17 cellular contexts compared by ENCODE assay signal in the genomic region with DNA sequence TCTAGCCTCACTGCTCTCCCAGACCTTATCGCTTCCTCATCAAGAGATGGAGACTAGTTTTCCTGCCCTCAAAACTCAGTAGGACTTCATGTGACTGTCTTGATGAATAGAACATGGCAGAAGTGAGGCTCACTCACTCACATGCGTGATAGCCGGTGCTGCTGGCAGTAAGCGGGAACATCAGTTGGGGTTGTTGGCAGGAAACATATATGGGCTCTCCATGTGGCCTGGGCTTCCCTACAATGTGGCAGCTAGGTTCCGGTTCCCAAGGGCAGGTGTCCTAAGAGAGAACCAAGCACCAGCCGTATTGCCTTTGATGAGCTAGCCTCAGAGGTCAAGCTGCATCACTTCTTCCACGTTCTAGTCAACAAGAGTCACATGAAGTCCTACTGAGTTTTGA. TPM values are rescaled to one million over a fixed set of nuclear protein-coding genes. Genes with fewer than 3 reads are reported as not detected.
A peak's percentile ranks its signal among the peaks of the same experiment; 100 is the strongest.
DNase-seq lines count a peak whose midpoint lies in the region; TF ChIP-seq lines count a peak whose summit lies in the region.
"Had no signal": no experiment of that assay in that cellular context is flagged by ENCODE, and none has a peak within 500 bp of the region (broad histone marks: within the 10 kb centered on the region; RNA-seq: fewer than 3 reads in every experiment).

No MANE protein-coding gene starts in this region.

- no peak overlapping the region for H4K8ac ChIP-seq in H9 (replicated peaks; ENCODE audit: insufficient read length, low read depth, low read length)

- H3K27me3 ChIP-seq in colonic mucosa, result no peaks in the 10 kb centered on the region
- H3K27me3 ChIP-seq in endodermal cell (ENCODE audit: control insufficient read depth, insufficient read depth, low read length, poor library complexity, severe bottlenecking), result no peaks in the 10 kb centered on the region
- no peaks in the 10 kb centered on the region for H3K27me3 ChIP-seq in H9 (ENCODE audit: insufficient read depth, low read length)

- H2BK5ac ChIP-seq in H9 (ENCODE audit: insufficient read length, low read length), result no peak overlapping the region

- H3K4ac ChIP-seq in H9 (ENCODE audit: low read depth, low read length), result no peak overlapping the region

- no peaks in the 10 kb centered on the region for H3K79me2 ChIP-seq in H9 (ENCODE audit: insufficient read depth, low read length)

- no peak overlapping the region for H2BK120ac ChIP-seq in H9 (ENCODE audit: low read depth, low read length, poor library complexity, severe bottlenecking)

- no peaks in the 10 kb centered on the region for H3K9me3 ChIP-seq in colonic mucosa
- no peaks in the 10 kb centered on the region for H3K9me3 ChIP-seq in endodermal cell (ENCODE audit: control insufficient read depth, low read length)
- H3K9me3 ChIP-seq in H9 (ENCODE audit: control insufficient read depth, low read depth, low read length), result no peaks in the 10 kb centered on the region
- H3K9me3 ChIP-seq: Caco-2 had no signal

- no peaks in the 10 kb centered on the region for H4K20me1 ChIP-seq in H9 (ENCODE audit: control insufficient read depth, insufficient read depth, insufficient read length)

- H3K27me3 Mint-ChIP-seq in endodermal cell (ENCODE audit: insufficient read depth), result peaks cover 24% of the 10 kb centered on the region
- peaks cover 2% of the 10 kb centered on the region for H3K27me3 Mint-ChIP-seq in osteocyte (ENCODE audit: unreplicated experiment)
- H3K27me3 Mint-ChIP-seq in H9 (ENCODE audit: low read depth), result peaks cover 27% of the 10 kb centered on the region
- H3K27me3 Mint-ChIP-seq in MCF 10A (ENCODE audit: insufficient read depth, unreplicated experiment), result no peaks in the 10 kb centered on the region

- H4K5ac ChIP-seq in H9 (ENCODE audit: insufficient read length, low read depth, low read length), result no peak overlapping the region

- H3K4me2 ChIP-seq in H9 (ENCODE audit: insufficient read depth, insufficient read length, low read length), result no peak overlapping the region

- H3K9ac ChIP-seq in colonic mucosa (ENCODE audit: low read depth in 2 of 2, low read length in 2 of 2), result no peak overlapping the region
- no peak overlapping the region for H3K9ac ChIP-seq in endodermal cell (ENCODE audit: extremely low read depth, low read length, poor library complexity, severe bottlenecking)
- no peak overlapping the region for H3K9ac ChIP-seq in H9 (ENCODE audit: extremely low read depth, insufficient read length, low read length)

- H2BK15ac ChIP-seq in H9 (ENCODE audit: low read depth, low read length), result no peak overlapping the region

- peaks cover 6% of the 10 kb centered on the region for H3K4me1 ChIP-seq in colonic mucosa
- H3K4me1 ChIP-seq in endodermal cell (ENCODE audit: control insufficient read depth, insufficient read depth, low read length), result no peaks in the 10 kb centered on the region
- H3K4me1 ChIP-seq in H9 (ENCODE audit: insufficient read depth, low read length), result no peaks in the 10 kb centered on the region

- no peaks in the 10 kb centered on the region for H3K79me1 ChIP-seq in H9 (ENCODE audit: insufficient read depth, low read depth, low read length, poor library complexity, severe bottlenecking)

- no peak overlapping the region for H3K4me3 ChIP-seq in colonic mucosa
- H3K4me3 ChIP-seq in endodermal cell (ENCODE audit: low read length), result no peak overlapping the region

- peaks cover 2% of the 10 kb centered on the region for H3K4me1 Mint-ChIP-seq in endodermal cell
- H3K4me1 Mint-ChIP-seq in osteocyte (ENCODE audit: unreplicated experiment), result peaks cover 7% of the 10 kb centered on the region
- H3K4me1 Mint-ChIP-seq in H9, result peaks cover 2 to 6% of the 10 kb centered on the region in 2 experiments; a peak in 2 of 4 replicates
- peaks cover 15% of the 10 kb centered on the region for H3K4me1 Mint-ChIP-seq in MCF 10A (ENCODE audit: insufficient read depth, unreplicated experiment)

- POLR2A ChIA-PET in MCF 10A (lab: Yijun Ruan, JAX) (interaction anchor here (1.1 to 2.3 kb wide), 2 partner anchors 15 to 40 kb away, joined by 3 to 16 read pairs; a partner anchor contains a TSS), GM10248 (lab: Yijun Ruan, JAX) (no interaction called here)

- no peaks in the 10 kb centered on the region for H3K36me3 Mint-ChIP-seq in endodermal cell (ENCODE audit: low read depth)
- H3K36me3 Mint-ChIP-seq in osteocyte (ENCODE audit: unreplicated experiment), result no peaks in the 10 kb centered on the region
- no peaks in the 10 kb centered on the region for H3K36me3 Mint-ChIP-seq in H9 (ENCODE audit: insufficient read depth in 1 of 3, low read depth in 3 of 3)
- peaks cover 23% of the 10 kb centered on the region for H3K36me3 Mint-ChIP-seq in MCF 10A (ENCODE audit: insufficient read depth, unreplicated experiment)

- no peak overlapping the region for H3K23ac ChIP-seq in H9 (ENCODE audit: insufficient read length, low read depth, low read length)

- H3K36me3 ChIP-seq in colonic mucosa (no peaks in the 10 kb centered on the region), endodermal cell (ENCODE audit: control insufficient read depth, insufficient read depth, low read length) (no peaks in the 10 kb centered on the region)

- H3K14ac ChIP-seq in H9 (ENCODE audit: insufficient read depth, low read length), result no peak overlapping the region

- H2AK5ac ChIP-seq in H9 (ENCODE audit: insufficient read length, low read length), result no peak overlapping the region

- no peak overlapping the region for H2AFZ ChIP-seq in H9 (ENCODE audit: low read length)

- WGBS in endodermal cell (ENCODE audit: insufficient coverage in 1 of 2, insufficient read length in 1 of 2), 2 experiments, result 89% methylated on average over 5 to 7 of the region's 7 CpGs
- no CpG with 5 or more reads among the region's 7 CpGs for WGBS in H9 (ENCODE audit: extremely low coverage, insufficient read length, low lambda C conversion rate)

- no peak overlapping the region for H3K56ac ChIP-seq in H9 (ENCODE audit: insufficient read length, low read depth, low read length)

- no peaks in the 10 kb centered on the region for H3K23me2 ChIP-seq in H9 (ENCODE audit: insufficient read length, low read depth, low read length, poor library complexity, severe bottlenecking)

- TF ChIP-seq CTCF in colonic mucosa (IDR thresholded peaks at IDR 0.05) (no peak), endodermal cell (conservative IDR thresholded peaks at IDR 0.05) (no peak), osteocyte (IDR thresholded peaks at IDR 0.05) (no peak), H9 (conservative IDR thresholded peaks at IDR 0.05) (no peak), MCF 10A (IDR thresholded peaks at IDR 0.05; ENCODE audit: unreplicated experiment) (no peak), GM10248 (IDR thresholded peaks at IDR 0.05; ENCODE audit: control extremely low read depth, extremely low read depth, low read depth, missing control alignments) (no peak)

- H2BK12ac ChIP-seq in H9 (ENCODE audit: insufficient read length, low read depth, low read length), result no peak overlapping the region

- intact Hi-C loops in colonic mucosa (cut with DNase I) (no loop called here), MCF 10A (cut with micrococcal nuclease) (no loop called here)

- H2BK20ac ChIP-seq in H9 (ENCODE audit: low read depth, low read length, poor library complexity, severe bottlenecking), result no peak overlapping the region

- H4K91ac ChIP-seq in H9 (ENCODE audit: insufficient read length, low read depth, low read length), result no peak overlapping the region

- no TSS peak for BruUV-seq in MCF 10A (replicated peaks; lab: Mats Ljungman, UMichigan)

- no peak overlapping the region for H3K18ac ChIP-seq in H9 (ENCODE audit: insufficient read length, low read depth, low read length)

- H3K4me3 Mint-ChIP-seq in endodermal cell (no peak overlapping the region), osteocyte (ENCODE audit: unreplicated experiment) (no peak overlapping the region), H9 (no peak overlapping the region; a peak in 1 of 5 replicates), MCF 10A (ENCODE audit: unreplicated experiment) (no peak overlapping the region)
- H3K4me3 Mint-ChIP-seq: CD4-positive, alpha-beta T cell had no signal

- H3K9me3 Mint-ChIP-seq in endodermal cell, result no peaks in the 10 kb centered on the region
- H3K9me3 Mint-ChIP-seq in osteocyte (ENCODE audit: unreplicated experiment), result no peaks in the 10 kb centered on the region
- H3K9me3 Mint-ChIP-seq in H9, result no peaks in the 10 kb centered on the region
- H3K9me3 Mint-ChIP-seq in MCF 10A (ENCODE audit: unreplicated experiment), result no peaks in the 10 kb centered on the region
- H3K9me3 Mint-ChIP-seq: CD4-positive, alpha-beta T cell had no signal

- no peak overlapping the region for H3K27ac Mint-ChIP-seq in endodermal cell
- H3K27ac Mint-ChIP-seq in osteocyte (ENCODE audit: unreplicated experiment), result no peak overlapping the region
- H3K27ac Mint-ChIP-seq in H9, result no peak overlapping the region; a peak in 1 of 7 replicates
- no peak overlapping the region for H3K27ac Mint-ChIP-seq in MCF 10A (ENCODE audit: low read depth, unreplicated experiment)
- H3K27ac Mint-ChIP-seq: CD4-positive, alpha-beta T cell had no signal

- DNase-seq in colonic mucosa, result peak; percentile 14
- peak; percentile 22 for DNase-seq in endodermal cell
- DNase-seq in osteocyte (ENCODE audit: extremely low spot score, unreplicated experiment), result peak; percentile 69
- peak; percentile 10 for DNase-seq in ureter (ENCODE audit: low spot score)
- DNase-seq in H9, result no peak
- no peak for DNase-seq in MCF 10A (ENCODE audit: unreplicated experiment)
- DNase-seq in GM10248 (ENCODE audit: extremely low spot score), result no peak
- DNase-seq: ACHN; AML-193; Caco-2; CD4-positive, alpha-beta T cell; DMS79; GDM1; GOT3; H7; IMR-90 had no signal

- no peak overlapping the region for H3T11ph ChIP-seq in H9 (ENCODE audit: low read length)

- H3K27ac ChIP-seq in colonic mucosa (no peak overlapping the region), endodermal cell (ENCODE audit: low read depth, low read length) (no peak overlapping the region), H9 (ENCODE audit: insufficient read length, low read depth, low read length) (no peak overlapping the region)
- H3K27ac ChIP-seq: C4-2B had no signal

- CTCF ChIA-PET in MCF 10A (lab: Yijun Ruan, JAX), result interaction anchor here (0.6 to 3.4 kb wide), 8 partner anchors 10 to 286 kb away, joined by 3 to 19 read pairs (median 4); a partner anchor contains a TSS
- CTCF ChIA-PET in GM10248 (lab: Yijun Ruan, JAX), result interaction anchor here (1.4 to 4.3 kb wide), 3 partner anchors 9 to 16 kb away, joined by 4 to 47 read pairs (median 6); a partner anchor contains a TSS

RNA-seq across cellular contexts. Expression of a gene that starts 15.2 kb away (rescaled TPM):
- 10 to 100 TPM; 21.0 to 28.9 TPM for total RNA-seq in colonic mucosa
- total RNA-seq in endodermal cell, result 10 to 100 TPM; 45.2 to 49.4 TPM
- polyA plus RNA-seq in endodermal cell (2013, experiment 1 of 2), result 38.3 TPM
- 31.3 TPM for polyA plus RNA-seq in endodermal cell (2013, experiment 2 of 2)
- 40.3 and 40.4 TPM in 2 replicates for total RNA-seq in osteocyte
- total RNA-seq in ureter, result 25.7 TPM
- total RNA-seq in H9 (2021), result 36.9 and 39.8 TPM in 2 replicates
- total RNA-seq in MCF 10A (2022), result 23.9 and 24.1 TPM in 2 replicates

Comparison
In these comparisons a context has a peak if more than half of its experiments do, and no peak if none do; other contexts are left out.
1. DNase-seq: peak in colonic mucosa (single experiment), endodermal cell (single experiment), osteocyte (single experiment) and ureter (single experiment); none in H9 (single experiment), MCF 10A (single experiment) and GM10248 (single experiment).